In genomic region chr15:100341662-100342560, GRCh38 we compare ENCODE assay signal across 1 cellular context.
TF ChIP-seq lines count a peak whose summit lies in the region.

A gene with protein sequence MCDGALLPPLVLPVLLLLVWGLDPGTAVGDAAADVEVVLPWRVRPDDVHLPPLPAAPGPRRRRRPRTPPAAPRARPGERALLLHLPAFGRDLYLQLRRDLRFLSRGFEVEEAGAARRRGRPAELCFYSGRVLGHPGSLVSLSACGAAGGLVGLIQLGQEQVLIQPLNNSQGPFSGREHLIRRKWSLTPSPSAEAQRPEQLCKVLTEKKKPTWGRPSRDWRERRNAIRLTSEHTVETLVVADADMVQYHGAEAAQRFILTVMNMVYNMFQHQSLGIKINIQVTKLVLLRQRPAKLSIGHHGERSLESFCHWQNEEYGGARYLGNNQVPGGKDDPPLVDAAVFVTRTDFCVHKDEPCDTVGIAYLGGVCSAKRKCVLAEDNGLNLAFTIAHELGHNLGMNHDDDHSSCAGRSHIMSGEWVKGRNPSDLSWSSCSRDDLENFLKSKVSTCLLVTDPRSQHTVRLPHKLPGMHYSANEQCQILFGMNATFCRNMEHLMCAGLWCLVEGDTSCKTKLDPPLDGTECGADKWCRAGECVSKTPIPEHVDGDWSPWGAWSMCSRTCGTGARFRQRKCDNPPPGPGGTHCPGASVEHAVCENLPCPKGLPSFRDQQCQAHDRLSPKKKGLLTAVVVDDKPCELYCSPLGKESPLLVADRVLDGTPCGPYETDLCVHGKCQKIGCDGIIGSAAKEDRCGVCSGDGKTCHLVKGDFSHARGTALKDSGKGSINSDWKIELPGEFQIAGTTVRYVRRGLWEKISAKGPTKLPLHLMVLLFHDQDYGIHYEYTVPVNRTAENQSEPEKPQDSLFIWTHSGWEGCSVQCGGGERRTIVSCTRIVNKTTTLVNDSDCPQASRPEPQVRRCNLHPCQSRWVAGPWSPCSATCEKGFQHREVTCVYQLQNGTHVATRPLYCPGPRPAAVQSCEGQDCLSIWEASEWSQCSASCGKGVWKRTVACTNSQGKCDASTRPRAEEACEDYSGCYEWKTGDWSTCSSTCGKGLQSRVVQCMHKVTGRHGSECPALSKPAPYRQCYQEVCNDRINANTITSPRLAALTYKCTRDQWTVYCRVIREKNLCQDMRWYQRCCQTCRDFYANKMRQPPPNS (minus strand): TSS chr15:100341975. CDS start chr15:100341899, 76 bp downstream.

TF ChIP-seq in HepG2, 621 proteins besides CTCF, POLR2A, EP300 and RAD21 (continued from another document and continues in another):
- TF ChIP-seq, protein P1, sequence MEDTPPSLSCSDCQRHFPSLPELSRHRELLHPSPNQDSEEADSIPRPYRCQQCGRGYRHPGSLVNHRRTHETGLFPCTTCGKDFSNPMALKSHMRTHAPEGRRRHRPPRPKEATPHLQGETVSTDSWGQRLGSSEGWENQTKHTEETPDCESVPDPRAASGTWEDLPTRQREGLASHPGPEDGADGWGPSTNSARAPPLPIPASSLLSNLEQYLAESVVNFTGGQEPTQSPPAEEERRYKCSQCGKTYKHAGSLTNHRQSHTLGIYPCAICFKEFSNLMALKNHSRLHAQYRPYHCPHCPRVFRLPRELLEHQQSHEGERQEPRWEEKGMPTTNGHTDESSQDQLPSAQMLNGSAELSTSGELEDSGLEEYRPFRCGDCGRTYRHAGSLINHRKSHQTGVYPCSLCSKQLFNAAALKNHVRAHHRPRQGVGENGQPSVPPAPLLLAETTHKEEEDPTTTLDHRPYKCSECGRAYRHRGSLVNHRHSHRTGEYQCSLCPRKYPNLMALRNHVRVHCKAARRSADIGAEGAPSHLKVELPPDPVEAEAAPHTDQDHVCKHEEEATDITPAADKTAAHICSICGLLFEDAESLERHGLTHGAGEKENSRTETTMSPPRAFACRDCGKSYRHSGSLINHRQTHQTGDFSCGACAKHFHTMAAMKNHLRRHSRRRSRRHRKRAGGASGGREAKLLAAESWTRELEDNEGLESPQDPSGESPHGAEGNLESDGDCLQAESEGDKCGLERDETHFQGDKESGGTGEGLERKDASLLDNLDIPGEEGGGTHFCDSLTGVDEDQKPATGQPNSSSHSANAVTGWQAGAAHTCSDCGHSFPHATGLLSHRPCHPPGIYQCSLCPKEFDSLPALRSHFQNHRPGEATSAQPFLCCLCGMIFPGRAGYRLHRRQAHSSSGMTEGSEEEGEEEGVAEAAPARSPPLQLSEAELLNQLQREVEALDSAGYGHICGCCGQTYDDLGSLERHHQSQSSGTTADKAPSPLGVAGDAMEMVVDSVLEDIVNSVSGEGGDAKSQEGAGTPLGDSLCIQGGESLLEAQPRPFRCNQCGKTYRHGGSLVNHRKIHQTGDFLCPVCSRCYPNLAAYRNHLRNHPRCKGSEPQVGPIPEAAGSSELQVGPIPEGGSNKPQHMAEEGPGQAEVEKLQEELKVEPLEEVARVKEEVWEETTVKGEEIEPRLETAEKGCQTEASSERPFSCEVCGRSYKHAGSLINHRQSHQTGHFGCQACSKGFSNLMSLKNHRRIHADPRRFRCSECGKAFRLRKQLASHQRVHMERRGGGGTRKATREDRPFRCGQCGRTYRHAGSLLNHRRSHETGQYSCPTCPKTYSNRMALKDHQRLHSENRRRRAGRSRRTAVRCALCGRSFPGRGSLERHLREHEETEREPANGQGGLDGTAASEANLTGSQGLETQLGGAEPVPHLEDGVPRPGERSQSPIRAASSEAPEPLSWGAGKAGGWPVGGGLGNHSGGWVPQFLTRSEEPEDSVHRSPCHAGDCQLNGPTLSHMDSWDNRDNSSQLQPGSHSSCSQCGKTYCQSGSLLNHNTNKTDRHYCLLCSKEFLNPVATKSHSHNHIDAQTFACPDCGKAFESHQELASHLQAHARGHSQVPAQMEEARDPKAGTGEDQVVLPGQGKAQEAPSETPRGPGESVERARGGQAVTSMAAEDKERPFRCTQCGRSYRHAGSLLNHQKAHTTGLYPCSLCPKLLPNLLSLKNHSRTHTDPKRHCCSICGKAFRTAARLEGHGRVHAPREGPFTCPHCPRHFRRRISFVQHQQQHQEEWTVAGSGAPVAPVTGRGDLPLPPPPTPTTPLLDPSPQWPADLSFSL (CRISPR knock-in tag; IDR thresholded peaks at IDR 0.05): no peak
- TF ChIP-seq ZNF572 (CRISPR knock-in tag; IDR thresholded peaks at IDR 0.05) (no peak), ZBTB8A (CRISPR knock-in tag; IDR thresholded peaks at IDR 0.05; ENCODE audit: borderline replicate concordance, low read depth) (no peak), SKI (IDR thresholded peaks at IDR 0.05; ENCODE audit: partially characterized antibody) (no peak), CBX2 (IDR thresholded peaks at IDR 0.05; ENCODE audit: low read depth, low read length) (no peak), CBX2 (CRISPR knock-in tag; IDR thresholded peaks at IDR 0.05; ENCODE audit: low read depth) (0 out of 2 replicates have a peak, but pooled peaks have one; percentile 41), NFATC3 (CRISPR knock-in tag; IDR thresholded peaks at IDR 0.05) (no peak), ELF1 (CRISPR knock-in tag; IDR thresholded peaks at IDR 0.05) (0 out of 2 replicates have a peak, but pooled peaks have one; percentile 17), ZNF562 (CRISPR knock-in tag; IDR thresholded peaks at IDR 0.05; ENCODE audit: borderline replicate concordance) (no peak), ZNF460 (CRISPR knock-in tag; IDR thresholded peaks at IDR 0.05; ENCODE audit: borderline replicate concordance) (no peak), ZNF292 (CRISPR knock-in tag; IDR thresholded peaks at IDR 0.05; ENCODE audit: borderline replicate concordance, low read depth) (no peak), HNF1B (CRISPR knock-in tag; IDR thresholded peaks at IDR 0.05) (0 out of 2 replicates have a peak, but pooled peaks have one; percentile 40), ZFP36L1 (CRISPR knock-in tag; IDR thresholded peaks at IDR 0.05) (no peak), MBD4 (IDR thresholded peaks at IDR 0.05; ENCODE audit: borderline replicate concordance, low read length) (no peak), FIP1L1 (IDR thresholded peaks at IDR 0.05; ENCODE audit: borderline replicate concordance, insufficient read depth, low read depth, low read length) (no peak), CBFB (CRISPR knock-in tag; IDR thresholded peaks at IDR 0.05) (peak; percentile 30; the same call in 1 of the 2 replicates), ZNF570 (CRISPR knock-in tag; IDR thresholded peaks at IDR 0.05; ENCODE audit: borderline replicate concordance) (no peak), ZMYM4 (CRISPR knock-in tag; IDR thresholded peaks at IDR 0.05) (0 out of 2 replicates have a peak, but pooled peaks have one; percentile 20), ZNF432 (CRISPR knock-in tag; IDR thresholded peaks at IDR 0.05; ENCODE audit: borderline replicate concordance) (no peak), ZBTB7A (CRISPR knock-in tag; IDR thresholded peaks at IDR 0.05) (no peak), ZSCAN22 (CRISPR knock-in tag; IDR thresholded peaks at IDR 0.05) (no peak), RBFOX2 (IDR thresholded peaks at IDR 0.05; ENCODE audit: low read depth, low read length) (no peak), ELF3 (CRISPR knock-in tag; IDR thresholded peaks at IDR 0.05) (0 out of 2 replicates have a peak, but pooled peaks have one; percentile 16), POLR2AphosphoS5 (IDR thresholded peaks at IDR 0.05; ENCODE audit: low read depth, low read length) (no peak), KAT2B (IDR thresholded peaks at IDR 0.05; ENCODE audit: borderline replicate concordance, low read depth, low read length) (no peak), NFE2L2 (IDR thresholded peaks at IDR 0.05; ENCODE audit: low read length) (no peak), ZNF274 (CRISPR knock-in tag; IDR thresholded peaks at IDR 0.05) (no peak), NPAS2 (CRISPR knock-in tag; IDR thresholded peaks at IDR 0.05; ENCODE audit: borderline replicate concordance) (no peak), MAX (IDR thresholded peaks at IDR 0.05) (peak; percentile 94), ZNF83 (CRISPR knock-in tag; IDR thresholded peaks at IDR 0.05; ENCODE audit: borderline replicate concordance) (no peak), TARDBP (CRISPR knock-in tag; IDR thresholded peaks at IDR 0.05) (no peak), ETV5 (CRISPR knock-in tag; IDR thresholded peaks at IDR 0.05; ENCODE audit: borderline replicate concordance) (no peak), KDM2A (CRISPR knock-in tag; IDR thresholded peaks at IDR 0.05; ENCODE audit: borderline replicate concordance, low read depth) (peak; percentile 80; the same call in 1 of the 2 replicates), AHR (CRISPR knock-in tag; IDR thresholded peaks at IDR 0.05) (peak; percentile 37; the same call in 1 of the 2 replicates), MZF1 (CRISPR knock-in tag; IDR thresholded peaks at IDR 0.05; ENCODE audit: borderline replicate concordance) (no peak), ARNT2 (CRISPR knock-in tag; IDR thresholded peaks at IDR 0.05; ENCODE audit: low read depth) (0 out of 2 replicates have a peak, but pooled peaks have one; percentile 18), KDM6A (CRISPR knock-in tag; IDR thresholded peaks at IDR 0.05; ENCODE audit: low read depth) (no peak), PAWR (CRISPR knock-in tag; IDR thresholded peaks at IDR 0.05; ENCODE audit: borderline replicate concordance) (no peak), SIX4 (CRISPR knock-in tag; IDR thresholded peaks at IDR 0.05) (no peak), SCMH1 (CRISPR knock-in tag; IDR thresholded peaks at IDR 0.05; ENCODE audit: borderline replicate concordance) (no peak), TFDP1 (CRISPR knock-in tag; IDR thresholded peaks at IDR 0.05; ENCODE audit: borderline replicate concordance) (no peak; the same call in 1 of the 2 replicates), FOXC1 (CRISPR knock-in tag; IDR thresholded peaks at IDR 0.05; ENCODE audit: borderline replicate concordance) (0 out of 2 replicates have a peak, but pooled peaks have one; percentile 26), FOXM1 (CRISPR knock-in tag; IDR thresholded peaks at IDR 0.05) (no peak), ZNF546 (CRISPR knock-in tag; conservative IDR thresholded peaks at IDR 0.05) (no peak)
- TF ChIP-seq, protein P2, sequence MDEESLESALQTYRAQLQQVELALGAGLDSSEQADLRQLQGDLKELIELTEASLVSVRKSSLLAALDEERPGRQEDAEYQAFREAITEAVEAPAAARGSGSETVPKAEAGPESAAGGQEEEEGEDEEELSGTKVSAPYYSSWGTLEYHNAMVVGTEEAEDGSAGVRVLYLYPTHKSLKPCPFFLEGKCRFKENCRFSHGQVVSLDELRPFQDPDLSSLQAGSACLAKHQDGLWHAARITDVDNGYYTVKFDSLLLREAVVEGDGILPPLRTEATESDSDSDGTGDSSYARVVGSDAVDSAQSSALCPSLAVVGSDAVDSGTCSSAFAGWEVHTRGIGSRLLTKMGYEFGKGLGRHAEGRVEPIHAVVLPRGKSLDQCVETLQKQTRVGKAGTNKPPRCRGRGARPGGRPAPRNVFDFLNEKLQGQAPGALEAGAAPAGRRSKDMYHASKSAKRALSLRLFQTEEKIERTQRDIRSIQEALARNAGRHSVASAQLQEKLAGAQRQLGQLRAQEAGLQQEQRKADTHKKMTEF (CRISPR knock-in tag; IDR thresholded peaks at IDR 0.05): peak; percentile 18; the same call in 1 of the 2 replicates
- TF ChIP-seq, protein P3, sequence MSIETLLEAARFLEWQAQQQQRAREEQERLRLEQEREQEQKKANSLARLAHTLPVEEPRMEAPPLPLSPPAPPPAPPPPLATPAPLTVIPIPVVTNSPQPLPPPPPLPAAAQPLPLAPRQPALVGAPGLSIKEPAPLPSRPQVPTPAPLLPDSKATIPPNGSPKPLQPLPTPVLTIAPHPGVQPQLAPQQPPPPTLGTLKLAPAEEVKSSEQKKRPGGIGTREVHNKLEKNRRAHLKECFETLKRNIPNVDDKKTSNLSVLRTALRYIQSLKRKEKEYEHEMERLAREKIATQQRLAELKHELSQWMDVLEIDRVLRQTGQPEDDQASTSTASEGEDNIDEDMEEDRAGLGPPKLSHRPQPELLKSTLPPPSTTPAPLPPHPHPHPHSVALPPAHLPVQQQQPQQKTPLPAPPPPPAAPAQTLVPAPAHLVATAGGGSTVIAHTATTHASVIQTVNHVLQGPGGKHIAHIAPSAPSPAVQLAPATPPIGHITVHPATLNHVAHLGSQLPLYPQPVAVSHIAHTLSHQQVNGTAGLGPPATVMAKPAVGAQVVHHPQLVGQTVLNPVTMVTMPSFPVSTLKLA (IDR thresholded peaks at IDR 0.05): peak; percentile 63
